12 cellular contexts compared by ENCODE assay signal in genomic region chr2:101435011-101435862, GRCh38. TPM values are rescaled to one million over a fixed set of nuclear protein-coding genes. Genes with fewer than 3 reads are reported as not detected.
A peak's percentile ranks its signal among the peaks of the same experiment; 100 is the strongest.
DNase-seq lines count a peak whose midpoint lies in the region; ATAC-seq and TF ChIP-seq lines count a peak whose summit lies in the region.
"Had no signal": no experiment of that assay in that cellular context is flagged by ENCODE, and none has a peak within 500 bp of the region (broad histone marks: within the 10 kb centered on the region; RNA-seq: fewer than 3 reads in every experiment).

No MANE protein-coding gene starts in this region.

- H3K9ac ChIP-seq in iPS-15b (ENCODE audit: low read depth, low read length) (peak overlapping the region; percentile 20), skeletal muscle satellite cell (ENCODE audit: low read depth, low read length) (no peak overlapping the region)

- H3K36me3 ChIP-seq in iPS-15b (ENCODE audit: control insufficient read depth, insufficient read depth, low read length) (no peaks in the 10 kb centered on the region), skeletal muscle satellite cell (ENCODE audit: insufficient read depth, low read length) (no peaks in the 10 kb centered on the region)
- H3K36me3 ChIP-seq: prostate gland had no signal

- ATAC-seq in stimulated activated naive B cell treated with anti-CD40 and anti-IgM and Interleukin-4, amounts not matched to agents 10 μg/mL and 1 μg/mL and 100 μg/mL, for 72 hours (replicated peaks) = no peak
- ATAC-seq: Panc1 had no signal

- peaks cover 7% of the 10 kb centered on the region for H3K4me1 ChIP-seq in iPS-15b (ENCODE audit: control insufficient read depth, insufficient read depth, low read length)
- H3K4me1 ChIP-seq in skeletal muscle satellite cell (ENCODE audit: control insufficient read depth, insufficient read depth, low read length) = peaks cover 26% of the 10 kb centered on the region
- H3K4me1 ChIP-seq: prostate gland had no signal

- H3K27me3 Mint-ChIP-seq in brain = no peaks in the 10 kb centered on the region
- peaks cover 0 to 5% of the 10 kb centered on the region in 2 donors for H3K27me3 Mint-ChIP-seq in stimulated activated naive B cell treated with anti-CD40 and anti-IgM and Interleukin-4, amounts not matched to agents 10 μg/mL and 1 μg/mL and 100 μg/mL, for 72 hours

- no peaks in the 10 kb centered on the region for H3K9me3 ChIP-seq in iPS-15b (ENCODE audit: control insufficient read depth, insufficient read depth, low read length)
- H3K9me3 ChIP-seq in skeletal muscle satellite cell (replicated peaks; ENCODE audit: low read length) = no peaks in the 10 kb centered on the region
- H3K9me3 ChIP-seq: prostate gland had no signal

- peak; percentile 56 for DNase-seq in HFF-Myc (ENCODE audit: extremely low read depth, low read depth)
- DNase-seq in mesenteric fat pad (ENCODE audit: low spot score) = no peak
- DNase-seq in NCI-H1694 treated with DMSO at 0.1 percent for 48 hours (lab: John Stamatoyannopoulos, UW) = no peak
- DNase-seq in stimulated activated naive B cell treated with anti-CD40 and anti-IgM and Interleukin-4, amounts not matched to agents 10 μg/mL and 1 μg/mL and 100 μg/mL, for 72 hours = no peak
- no peak for DNase-seq in GDM1 (lab: John Stamatoyannopoulos, UW)
- DNase-seq: DMS79, NCI-H1694 had no signal

- TF ChIP-seq CTCF in HFF-Myc (IDR thresholded peaks at IDR 0.05; ENCODE audit: low read depth, low read length, missing control alignments) = no peak
- no peak for TF ChIP-seq CTCF in brain (conservative IDR thresholded peaks at IDR 0.05)

- peak overlapping the region; percentile 74 to 80 (median 75) for H3K4me3 Mint-ChIP-seq in brain
- no peak overlapping the region for H3K4me3 Mint-ChIP-seq in stimulated activated naive B cell treated with anti-CD40 and anti-IgM and Interleukin-4, amounts not matched to agents 10 μg/mL and 1 μg/mL and 100 μg/mL, for 72 hours

- peak overlapping the region; percentile 23 for H3K4me3 ChIP-seq in HFF-Myc (replicated peaks; ENCODE audit: low read depth, low read length)
- no peak overlapping the region for H3K4me3 ChIP-seq in iPS-15b (ENCODE audit: low read depth, low read length)
- no peak overlapping the region for H3K4me3 ChIP-seq in skeletal muscle satellite cell (ENCODE audit: low read length)
- H3K4me3 ChIP-seq: prostate gland had no signal

- H3K4me2 ChIP-seq in skeletal muscle satellite cell (ENCODE audit: low read length) = peak overlapping the region; percentile 43

- H3K36me3 Mint-ChIP-seq in brain = no peaks in the 10 kb centered on the region
- H3K36me3 Mint-ChIP-seq in stimulated activated naive B cell treated with anti-CD40 and anti-IgM and Interleukin-4, amounts not matched to agents 10 μg/mL and 1 μg/mL and 100 μg/mL, for 72 hours = no peaks in the 10 kb centered on the region

- H3K9me3 Mint-ChIP-seq in brain = peaks cover 0 to 6% (median 3%) of the 10 kb centered on the region in 5 experiments
- no peaks in the 10 kb centered on the region for H3K9me3 Mint-ChIP-seq in stimulated activated naive B cell treated with anti-CD40 and anti-IgM and Interleukin-4, amounts not matched to agents 10 μg/mL and 1 μg/mL and 100 μg/mL, for 72 hours

- H3K4me1 Mint-ChIP-seq in brain = peaks cover 47% of the 10 kb centered on the region
- no peaks in the 10 kb centered on the region for H3K4me1 Mint-ChIP-seq in stimulated activated naive B cell treated with anti-CD40 and anti-IgM and Interleukin-4, amounts not matched to agents 10 μg/mL and 1 μg/mL and 100 μg/mL, for 72 hours

- H3K27ac Mint-ChIP-seq in brain = peak overlapping the region; percentile 67 to 97 (median 92)
- no peak overlapping the region for H3K27ac Mint-ChIP-seq in stimulated activated naive B cell treated with anti-CD40 and anti-IgM and Interleukin-4, amounts not matched to agents 10 μg/mL and 1 μg/mL and 100 μg/mL, for 72 hours

- peaks cover 3% of the 10 kb centered on the region for H3K27me3 ChIP-seq in iPS-15b (ENCODE audit: control insufficient read depth, insufficient read depth, low read length)
- H3K27me3 ChIP-seq in skeletal muscle satellite cell (ENCODE audit: control insufficient read depth, insufficient read depth, low read length) = no peaks in the 10 kb centered on the region

RNA-seq across cellular contexts. Expression of gene RFX8, which starts 39.7 kb away (rescaled TPM):
- not detected for polyA plus RNA-seq in brain (ENCODE audit: insufficient read depth, low read depth, low replicate concordance)
- 11.7 and 13.5 TPM in 2 replicates for total RNA-seq in skeletal muscle satellite cell (2012; rRNA removed)
- 0.16 TPM for total RNA-seq in mesenteric fat pad

RNA-seq across cellular contexts. Expression of gene CREG2, which starts 47.9 kb away (rescaled TPM):
- polyA plus RNA-seq in brain (ENCODE audit: insufficient read depth, low read depth, low replicate concordance) = 3.8 TPM
- 0.44 and 1.3 TPM in 2 replicates for total RNA-seq in skeletal muscle satellite cell (2012; rRNA removed)
- total RNA-seq in mesenteric fat pad = not detected
- total RNA-seq: prostate gland had no signal

Comparison
In these comparisons a context has a peak if more than half of its experiments do, and no peak if none do; other contexts are left out.
1. H3K4me3 Mint-ChIP-seq: peak in brain (5 of 5); none in stimulated activated naive B cell treated with anti-CD40 and anti-IgM and Interleukin-4, amounts not matched to agents 10 μg/mL and 1 μg/mL and 100 μg/mL, for 72 hours (0 of 2).